In genomic region chr12:130816055-130816454, GRCh38 we compare ENCODE assay signal across 26 cellular contexts. TPM values are rescaled to one million over a fixed set of nuclear protein-coding genes. Genes with fewer than 3 reads are reported as not detected.
A peak's percentile ranks its signal among the peaks of the same experiment; 100 is the strongest.
DNase-seq lines count a peak whose midpoint lies in the region; ATAC-seq, FAIRE-seq and TF ChIP-seq lines count a peak whose summit lies in the region.
"Had no signal": no experiment of that assay in that cellular context is flagged by ENCODE, and none has a peak within 500 bp of the region (broad histone marks: within the 10 kb centered on the region; RNA-seq: fewer than 3 reads in every experiment).

No MANE protein-coding gene starts in this region.

- RAD21 ChIA-PET in GM12878 (lab: Charles Lee; ENCODE audit: unreplicated experiment): interaction anchor here (0.8 to 2.5 kb wide), 4 partner anchors 10 to 16 kb away, joined by 3 to 10 read pairs (median 6); no protein-coding TSS in a partner anchor

- POLR2A ChIA-PET in GM12878 (lab: Charles Lee): interaction anchor here (6.2 kb wide), 1 partner anchor 16 kb away, joined by 24 read pairs; no protein-coding TSS in a partner anchor

- TF ChIP-seq CTCF in GM12878 (IDR thresholded peaks at IDR 0.05 in 2 of 3, conservative IDR thresholded peaks at IDR 0.05 in 1 of 3; ENCODE audit: control insufficient read depth in 2 of 3, extremely low read depth in 1 of 3, insufficient read depth in 1 of 3, low read depth in 3 of 3, low read length in 3 of 3) (no peak), nephron progenitor cell (IDR thresholded peaks at IDR 0.05) (no peak)

- FAIRE-seq in GM12878 (lab: Jason Lieb, UNC): no peak
- FAIRE-seq: keratinocyte, TTC549 had no signal

- no peak for TF ChIP-seq RAD21 in GM12878 (IDR thresholded peaks at IDR 0.05; ENCODE audit: insufficient read depth, low read depth, low read length)

- SMC1A ChIA-PET in GM12878 (lab: Charles Lee; ENCODE audit: uncharacterized antibody, unreplicated experiment): interaction anchor here (1.2 to 2.4 kb wide), 4 partner anchors 11 to 18 kb away, joined by 3 to 11 read pairs (median 6); no protein-coding TSS in a partner anchor

- no peaks in the 10 kb centered on the region for H3K27me3 ChIP-seq in HUES48 (ENCODE audit: control insufficient read depth, insufficient read depth, low read length)
- no peaks in the 10 kb centered on the region for H3K27me3 ChIP-seq in GM12878 (replicated peaks in 1 of 2; ENCODE audit: control insufficient read depth in 2 of 2, insufficient read depth in 2 of 2, low read length in 1 of 2)
- no peaks in the 10 kb centered on the region for H3K27me3 ChIP-seq in aorta (ENCODE audit: control insufficient read depth in 1 of 2, insufficient read depth in 2 of 2, low read length in 1 of 2)
- H3K27me3 ChIP-seq: neutrophil, thyroid gland had no signal

- TF ChIP-seq EP300 in GM12878 (IDR thresholded peaks at IDR 0.05; ENCODE audit: borderline replicate concordance in 1 of 2, control insufficient read depth in 1 of 2, low read depth in 2 of 2, low read length in 2 of 2): no peak

- H3K4me1 Mint-ChIP-seq in nephron progenitor cell: peaks cover 54% of the 10 kb centered on the region

- no peaks in the 10 kb centered on the region for H3K9me3 Mint-ChIP-seq in nephron progenitor cell
- H3K9me3 Mint-ChIP-seq: activated CD4-positive, alpha-beta T cell treated with anti-CD3 and anti-CD28 coated beads, Interleukin-2, amount 10 ng/mL, durations not matched to agents 7 days and 5 days; CD4-positive, alpha-beta T cell; IgD-negative memory B cell; T-cell had no signal

- CTCF ChIA-PET in GM12878 (lab: Yijun Ruan, JAX): interaction anchor here (0.6 to 3.3 kb wide), 6 partner anchors 15 to 316 kb away, joined by 3 to 16 read pairs (median 3); no protein-coding TSS in a partner anchor

- BruUV-seq in GM12878 (replicated peaks; lab: Mats Ljungman, UMichigan): no TSS peak

- H3K36me3 Mint-ChIP-seq in nephron progenitor cell (ENCODE audit: low read depth): peaks cover 4% of the 10 kb centered on the region

- H3K4me1 ChIP-seq in HUES48 (ENCODE audit: control insufficient read depth, insufficient read depth, low read length) (peaks cover 54% of the 10 kb centered on the region), GM12878 (ENCODE audit: control insufficient read depth, insufficient read depth, low read length) (peaks cover 24% of the 10 kb centered on the region), aorta (ENCODE audit: control insufficient read depth in 1 of 2, insufficient read depth in 2 of 2, low read length in 2 of 2) (no peaks in the 10 kb centered on the region)
- H3K4me1 ChIP-seq: psoas muscle had no signal

- H3K9ac ChIP-seq in HUES48 (ENCODE audit: low read depth, low read length) (no peak overlapping the region), GM12878 (ENCODE audit: control insufficient read depth, insufficient read depth, low read length) (no peak overlapping the region; the same call in 1 of the 2 replicates)

- 73% methylated on average over 13 of the region's 14 CpGs for WGBS in GM12878 (ENCODE audit: insufficient coverage, insufficient replicate concordance, low lambda C conversion rate, missing lambda C conversion rate)
- 87 to 90% methylated on average over 14 of the region's 14 CpGs for WGBS in aorta, 2 donors

- H2AFZ ChIP-seq in GM12878 (ENCODE audit: control insufficient read depth, low read depth, low read length): no peak overlapping the region

- no peak overlapping the region for H3K4me2 ChIP-seq in GM12878 (ENCODE audit: control insufficient read depth, insufficient read depth)

- no peak overlapping the region for H3K4me3 ChIP-seq in HUES48 (ENCODE audit: low read depth, low read length)
- no peak overlapping the region for H3K4me3 ChIP-seq in GM12878
- H3K4me3 ChIP-seq in aorta (ENCODE audit: low read length in 2 of 2): no peak overlapping the region
- H3K4me3 ChIP-seq: psoas muscle, thyroid gland had no signal

- peaks cover 6% of the 10 kb centered on the region for H3K36me3 ChIP-seq in HUES48 (ENCODE audit: control insufficient read depth, insufficient read depth, low read length)
- peaks cover 0 to 1% of the 10 kb centered on the region in 2 experiments; a peak in 3 of 4 replicates for H3K36me3 ChIP-seq in GM12878 (ENCODE audit: control insufficient read depth in 2 of 2, insufficient read depth in 2 of 2, low read length in 1 of 2)
- H3K36me3 ChIP-seq in aorta (ENCODE audit: control insufficient read depth in 1 of 2, insufficient read depth in 2 of 2, low read length in 1 of 2): peaks cover 0 to 2% of the 10 kb centered on the region in 2 donors
- H3K36me3 ChIP-seq: neutrophil had no signal

- TF ChIP-seq POLR2A in GM12878 (IDR thresholded peaks at IDR 0.05; ENCODE audit: low read depth, low read length): no peak

- intact Hi-C loops in GM12878 (cut with micrococcal nuclease; ENCODE audit: unreplicated experiment) (no loop called here), aorta (cut with DNase I) (loop anchor here in 1 of 2 donors (5.0 kb wide), 1 partner anchor 54 kb away; no protein-coding TSS in a partner anchor)

- peak overlapping the region; percentile 60 for H3K27ac ChIP-seq in HUES48 (ENCODE audit: low read depth, low read length)
- H3K27ac ChIP-seq in GM12878 (ENCODE audit: control insufficient read depth, insufficient read depth): peak overlapping the region; percentile 33; the same call in 1 of the 2 replicates
- H3K27ac ChIP-seq in aorta (ENCODE audit: low read depth in 1 of 2, low read length in 2 of 2): no peak overlapping the region
- H3K27ac ChIP-seq: neutrophil, psoas muscle, thyroid gland had no signal

- in situ Hi-C loops in GM12878 (cut with MboI): loop anchor here (5.0 kb wide), 1 partner anchor 54 kb away; no protein-coding TSS in a partner anchor

- ATAC-seq in GM12878 (no peak), aorta (ENCODE audit: low FRiP score) (no peak)
- ATAC-seq: esophagus mucosa, psoas muscle, T-cell had no signal

- peak overlapping the region; percentile 75 for H3K27ac Mint-ChIP-seq in nephron progenitor cell
- H3K27ac Mint-ChIP-seq: activated CD4-positive, alpha-beta T cell treated with anti-CD3 and anti-CD28 coated beads, Interleukin-2, amount 10 ng/mL, durations not matched to agents 7 days and 5 days; activated naive CD8-positive, alpha-beta T cell; T-cell had no signal

- H3K79me2 ChIP-seq in GM12878 (ENCODE audit: control insufficient read depth, insufficient read depth, low read length): peaks cover 1% of the 10 kb centered on the region

- H3K9me3 ChIP-seq in HUES48 (ENCODE audit: control insufficient read depth, insufficient read depth, low read length): no peaks in the 10 kb centered on the region
- H3K9me3 ChIP-seq in GM12878 (replicated peaks; ENCODE audit: control insufficient read depth, insufficient read depth, low read length): no peaks in the 10 kb centered on the region
- H3K9me3 ChIP-seq in aorta (ENCODE audit: control insufficient read depth, low read length): no peaks in the 10 kb centered on the region
- H3K9me3 ChIP-seq: neutrophil, psoas muscle, thyroid gland had no signal

- no peaks in the 10 kb centered on the region for H4K20me1 ChIP-seq in GM12878 (ENCODE audit: control insufficient read depth, insufficient read depth)

- DNase-seq in GF-D8 (lab: John Stamatoyannopoulos, UW): peak; percentile 32
- no peak for DNase-seq in GM12878 (ENCODE audit: low read depth, low spot score)
- no peak for DNase-seq in nephron progenitor cell
- no peak for DNase-seq in NCI-H446 treated with DMSO at 0.1 percent for 48 hours (lab: John Stamatoyannopoulos, UW)
- no peak for DNase-seq in aorta
- DNase-seq in stimulated activated CD4-positive, alpha-beta T cell treated with anti-CD3 and anti-CD28 coated beads, Interleukin-4, amount 100 ng/mL, for 4 hours: no peak
- DNase-seq in NCI-H1105 treated with DMSO at 0.1 percent for 48 hours (lab: John Stamatoyannopoulos, UW): no peak
- DNase-seq: activated CD4-positive, alpha-beta T cell treated with anti-CD3 and anti-CD28 coated beads, Interleukin-2, amount 10 ng/mL, durations not matched to agents 7 days and 5 days; CD4-positive, alpha-beta T cell; effector memory CD4-positive, alpha-beta T cell; foreskin melanocyte; hippocampal formation; NCI-H748 treated with DMSO at 0.1 percent for 48 hours; psoas muscle; Right ventricle myocardium superior; stimulated activated CD4-positive, alpha-beta T cell treated with anti-CD3 and anti-CD28 coated beads, Interleukin-2, amount 100 ng/mL, for 24 hours; stimulated activated naive CD4-positive, alpha-beta T cell treated with Interleukin-2 at 50 U/mL for 16 hours; T-cell; thyroid gland had no signal

- peaks cover 2% of the 10 kb centered on the region for H3K27me3 Mint-ChIP-seq in nephron progenitor cell (ENCODE audit: low read depth, poor library complexity)
- H3K27me3 Mint-ChIP-seq: activated CD4-positive, alpha-beta T cell treated with anti-CD3 and anti-CD28 coated beads, Interleukin-2, amount 10 ng/mL, durations not matched to agents 7 days and 5 days; activated naive CD8-positive, alpha-beta T cell; CD4-positive, alpha-beta T cell; IgD-negative memory B cell; T-cell had no signal

- no peak overlapping the region for H3K4me3 Mint-ChIP-seq in nephron progenitor cell
- H3K4me3 Mint-ChIP-seq: activated CD4-positive, alpha-beta T cell treated with anti-CD3 and anti-CD28 coated beads, Interleukin-2, amount 10 ng/mL, durations not matched to agents 7 days and 5 days; activated naive CD8-positive, alpha-beta T cell; CD4-positive, alpha-beta T cell; T-cell had no signal

RNA-seq across cellular contexts. Expression of gene STX2, which starts 23.0 kb away (rescaled TPM):
- total RNA-seq in GM12878 (2013; cell fraction: nucleolus; rRNA removed): 28.7 and 37.0 TPM in 2 replicates
- 9.1 and 11.8 TPM in 2 replicates for total RNA-seq in GM12878 (2014; rRNA removed)
- total RNA-seq in GM12878 (2014; rRNA removed; fragmentation: Illumina TruSeq; extraction: Trizol): 13.4 and 14.5 TPM in 2 replicates
- total RNA-seq in GM12878 (2021): 11.0 and 11.3 TPM in 2 replicates
- 6.4 TPM for polyA plus RNA-seq in GM12878 (2011; ENCODE audit: low read depth)
- polyA plus RNA-seq in GM12878 (2011; rRNA removed): 22.2 and 27.3 TPM in 2 replicates
- 9.9 and 10.7 TPM in 2 replicates for polyA plus RNA-seq in GM12878 (2011; cell fraction: cytosol; rRNA removed)
- polyA plus RNA-seq in GM12878 (2011; cell fraction: nucleus; rRNA removed): 36.6 and 36.8 TPM in 2 replicates
- polyA plus RNA-seq in GM12878 (2012): 7.3 and 8.8 TPM in 2 replicates
- 15.4 and 18.7 TPM in 2 replicates for polyA plus RNA-seq in GM12878 (2014; fragmentation: Illumina TruSeq; extraction: Trizol)
- 1 to 10 TPM; 6.0 to 7.8 TPM for polyA plus RNA-seq in GM12878 (2014; fragmentation: Nextera tagmentation; extraction: Ambion mirVana)
- polyA plus RNA-seq in GM12878 (2014; rRNA removed): 12.1 and 16.2 TPM in 2 replicates
- polyA plus RNA-seq in GM12878 (2016; fragmentation: Nextera tagmentation; extraction: Ambion mirVana): 1 to 10 TPM; 6.6 to 6.9 TPM
- polyA minus RNA-seq in GM12878 (2011; rRNA and poly(A)+ RNA removed): 5.1 and 8.4 TPM in 2 replicates
- 4.6 and 5.5 TPM in 2 replicates for polyA minus RNA-seq in GM12878 (2011; cell fraction: cytosol; rRNA and poly(A)+ RNA removed)
- polyA minus RNA-seq in GM12878 (2011; cell fraction: nucleus; rRNA and poly(A)+ RNA removed): 3.5 and 5.5 TPM in 2 replicates
- 10 to 100 TPM; 30.4 to 31.5 TPM for total RNA-seq in aorta
- polyA plus RNA-seq in aorta: 10 to 100 TPM; 15.8 to 21.0 TPM

RNA-seq across cellular contexts. Expression of gene RAN, which starts 55.8 kb away (rescaled TPM):
- total RNA-seq in GM12878 (2013; cell fraction: nucleolus; rRNA removed): 188 and 200 TPM in 2 replicates
- total RNA-seq in GM12878 (2014; rRNA removed): 1,598 and 2,001 TPM in 2 replicates
- total RNA-seq in GM12878 (2014; rRNA removed; fragmentation: Illumina TruSeq; extraction: Trizol): 1,619 and 1,657 TPM in 2 replicates
- 1,882 and 1,927 TPM in 2 replicates for total RNA-seq in GM12878 (2021)
- 1,093 TPM for polyA plus RNA-seq in GM12878 (2011; ENCODE audit: low read depth)
- 3,769 and 4,371 TPM in 2 replicates for polyA plus RNA-seq in GM12878 (2011; rRNA removed)
- 2,608 and 3,247 TPM in 2 replicates for polyA plus RNA-seq in GM12878 (2011; cell fraction: cytosol; rRNA removed)
- 1,649 and 2,165 TPM in 2 replicates for polyA plus RNA-seq in GM12878 (2011; cell fraction: nucleus; rRNA removed)
- 1,519 and 1,580 TPM in 2 replicates for polyA plus RNA-seq in GM12878 (2012)
- polyA plus RNA-seq in GM12878 (2014; fragmentation: Illumina TruSeq; extraction: Trizol): 2,276 and 2,670 TPM in 2 replicates
- polyA plus RNA-seq in GM12878 (2014; fragmentation: Nextera tagmentation; extraction: Ambion mirVana): 1,000 to 10,000 TPM; 3,131 to 3,633 TPM
- 2,435 and 2,587 TPM in 2 replicates for polyA plus RNA-seq in GM12878 (2014; rRNA removed)
- 1,000 to 10,000 TPM; 3,103 to 3,142 TPM for polyA plus RNA-seq in GM12878 (2016; fragmentation: Nextera tagmentation; extraction: Ambion mirVana)
- polyA minus RNA-seq in GM12878 (2011; rRNA and poly(A)+ RNA removed): 1,704 and 2,289 TPM in 2 replicates
- 413 and 516 TPM in 2 replicates for polyA minus RNA-seq in GM12878 (2011; cell fraction: cytosol; rRNA and poly(A)+ RNA removed)
- polyA minus RNA-seq in GM12878 (2011; cell fraction: nucleus; rRNA and poly(A)+ RNA removed): 140 and 192 TPM in 2 replicates
- total RNA-seq in aorta: 100 to 1,000 TPM; 233 to 304 TPM
- polyA plus RNA-seq in aorta: 100 to 1,000 TPM; 158 to 210 TPM

Comparison
In these comparisons a context has a peak if more than half of its experiments do, and no peak if none do; other contexts are left out.
1. H3K27ac ChIP-seq: peak in HUES48 (single experiment) and GM12878 (single experiment); none in aorta (0 of 2).